1 cellular context compared by ENCODE assay signal in the genomic region with DNA sequence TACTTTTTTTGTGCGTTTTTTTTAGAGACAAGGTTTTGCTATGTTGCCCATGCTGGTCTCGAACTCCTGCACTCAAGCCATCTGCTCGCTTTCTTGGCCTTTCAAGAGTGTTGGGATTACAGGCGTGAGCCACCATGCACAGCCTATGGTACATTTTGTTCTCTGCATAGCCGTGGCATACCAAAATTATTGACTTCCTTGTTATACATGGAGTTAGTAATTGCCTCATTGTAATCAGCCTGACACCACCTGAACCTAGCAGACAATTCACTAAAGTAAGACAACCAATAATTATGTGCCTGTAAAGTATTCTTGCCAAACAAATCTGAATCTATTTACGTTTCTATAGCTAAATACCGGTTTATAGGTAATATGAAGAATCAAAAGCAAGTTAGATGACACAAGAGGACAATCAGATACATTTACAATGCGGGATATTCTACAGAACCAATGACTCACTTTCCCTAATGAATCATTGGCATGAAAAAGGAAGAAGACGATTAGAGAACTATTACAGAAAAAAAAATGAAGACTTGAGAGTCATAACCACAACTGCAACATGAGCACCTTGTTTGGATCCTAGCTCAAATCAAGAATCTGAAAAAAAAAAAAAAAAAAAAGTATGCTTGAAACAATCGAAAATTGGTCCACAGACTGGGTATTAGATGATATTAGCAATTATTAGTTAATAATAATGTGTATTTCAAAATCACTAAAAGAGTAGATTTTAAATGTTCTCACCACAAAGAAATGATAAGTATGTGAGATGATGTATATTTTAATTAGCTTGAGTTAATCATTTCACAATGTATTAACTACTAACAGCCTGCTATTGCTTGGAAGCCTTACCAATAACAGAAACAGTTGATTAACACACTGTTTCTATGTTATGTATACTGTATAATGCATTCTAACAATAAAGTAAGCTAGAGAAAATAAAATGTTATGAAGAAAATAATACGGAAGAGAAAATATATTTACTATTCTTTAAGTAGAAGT.
A peak's percentile ranks its signal among the peaks of the same experiment; 100 is the strongest.
TF ChIP-seq lines count a peak whose summit lies in the region.

No MANE protein-coding gene starts in this region.

TF ChIP-seq in SK-N-SH, 30 proteins besides CTCF, POLR2A, EP300 and RAD21 (continued from another document):
- TF ChIP-seq, protein P1, sequence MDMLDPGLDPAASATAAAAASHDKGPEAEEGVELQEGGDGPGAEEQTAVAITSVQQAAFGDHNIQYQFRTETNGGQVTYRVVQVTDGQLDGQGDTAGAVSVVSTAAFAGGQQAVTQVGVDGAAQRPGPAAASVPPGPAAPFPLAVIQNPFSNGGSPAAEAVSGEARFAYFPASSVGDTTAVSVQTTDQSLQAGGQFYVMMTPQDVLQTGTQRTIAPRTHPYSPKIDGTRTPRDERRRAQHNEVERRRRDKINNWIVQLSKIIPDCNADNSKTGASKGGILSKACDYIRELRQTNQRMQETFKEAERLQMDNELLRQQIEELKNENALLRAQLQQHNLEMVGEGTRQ (IDR thresholded peaks at IDR 0.05; ENCODE audit: borderline replicate concordance, low read depth, low read length), result no peak
- TF ChIP-seq MEF2A (IDR thresholded peaks at IDR 0.05; ENCODE audit: borderline replicate concordance, low read depth) (no peak), TCF12 (IDR thresholded peaks at IDR 0.05) (peak; percentile 85), RXRA (IDR thresholded peaks at IDR 0.05; ENCODE audit: borderline replicate concordance, low read depth) (no peak), JUND (IDR thresholded peaks at IDR 0.05) (peak; percentile 86), IRF3 (IDR thresholded peaks at IDR 0.05; ENCODE audit: low read depth, low read length) (no peak)
- TF ChIP-seq, protein P2, sequence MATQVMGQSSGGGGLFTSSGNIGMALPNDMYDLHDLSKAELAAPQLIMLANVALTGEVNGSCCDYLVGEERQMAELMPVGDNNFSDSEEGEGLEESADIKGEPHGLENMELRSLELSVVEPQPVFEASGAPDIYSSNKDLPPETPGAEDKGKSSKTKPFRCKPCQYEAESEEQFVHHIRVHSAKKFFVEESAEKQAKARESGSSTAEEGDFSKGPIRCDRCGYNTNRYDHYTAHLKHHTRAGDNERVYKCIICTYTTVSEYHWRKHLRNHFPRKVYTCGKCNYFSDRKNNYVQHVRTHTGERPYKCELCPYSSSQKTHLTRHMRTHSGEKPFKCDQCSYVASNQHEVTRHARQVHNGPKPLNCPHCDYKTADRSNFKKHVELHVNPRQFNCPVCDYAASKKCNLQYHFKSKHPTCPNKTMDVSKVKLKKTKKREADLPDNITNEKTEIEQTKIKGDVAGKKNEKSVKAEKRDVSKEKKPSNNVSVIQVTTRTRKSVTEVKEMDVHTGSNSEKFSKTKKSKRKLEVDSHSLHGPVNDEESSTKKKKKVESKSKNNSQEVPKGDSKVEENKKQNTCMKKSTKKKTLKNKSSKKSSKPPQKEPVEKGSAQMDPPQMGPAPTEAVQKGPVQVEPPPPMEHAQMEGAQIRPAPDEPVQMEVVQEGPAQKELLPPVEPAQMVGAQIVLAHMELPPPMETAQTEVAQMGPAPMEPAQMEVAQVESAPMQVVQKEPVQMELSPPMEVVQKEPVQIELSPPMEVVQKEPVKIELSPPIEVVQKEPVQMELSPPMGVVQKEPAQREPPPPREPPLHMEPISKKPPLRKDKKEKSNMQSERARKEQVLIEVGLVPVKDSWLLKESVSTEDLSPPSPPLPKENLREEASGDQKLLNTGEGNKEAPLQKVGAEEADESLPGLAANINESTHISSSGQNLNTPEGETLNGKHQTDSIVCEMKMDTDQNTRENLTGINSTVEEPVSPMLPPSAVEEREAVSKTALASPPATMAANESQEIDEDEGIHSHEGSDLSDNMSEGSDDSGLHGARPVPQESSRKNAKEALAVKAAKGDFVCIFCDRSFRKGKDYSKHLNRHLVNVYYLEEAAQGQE (IDR thresholded peaks at IDR 0.05; ENCODE audit: low read depth, low read length), result no peak
